ENCODE assay signal across 7 cellular contexts in genomic region chr14:106011631-106012360, GRCh38.
DNase-seq lines count a peak whose midpoint lies in the region; ATAC-seq and TF ChIP-seq lines count a peak whose summit lies in the region.
"Not testable (repeated sequence)": the region's sequence is repeated elsewhere in the genome, so short reads cannot be mapped to it uniquely, and the experiment has no call there.

No MANE protein-coding gene starts in this region.

- intact Hi-C loops in heart left ventricle (cut with DNase I), result not testable (repeated sequence)

- not testable (repeated sequence) for ATAC-seq in heart left ventricle

- peaks cover 33% of the 10 kb centered on the region for H3K27me3 ChIP-seq in WERI-Rb-1 (ENCODE audit: insufficient read depth, low read depth, severe bottlenecking)
- peaks cover 0 to 51% (median 9%) of the 10 kb centered on the region in 9 donors for H3K27me3 ChIP-seq in heart left ventricle

- not testable (repeated sequence) for H3K4me1 ChIP-seq in heart left ventricle

- WGBS in heart left ventricle, 4 donors, result 33 to 58% (median 50%) methylated on average over 16 to 22 of the region's 22 CpGs

- H3K36me3 ChIP-seq in WERI-Rb-1, heart left ventricle: not testable (repeated sequence)

- not testable (repeated sequence) for H3K27ac ChIP-seq in WERI-Rb-1, heart left ventricle

- H3K9me3 ChIP-seq in WERI-Rb-1 (ENCODE audit: severe bottlenecking); heart left ventricle: not testable (repeated sequence)

- DNase-seq in GDM1 (lab: John Stamatoyannopoulos, UW) (peak; percentile 29), LHCN-M2 (ENCODE audit: low read depth) (peak; percentile 5), NCI-H82 (lab: John Stamatoyannopoulos, UW) (peak; percentile 63), WERI-Rb-1 (peak; percentile 68), heart left ventricle (peak in 3 of 5 donors; percentile 27 to 81 (median 54))
- DNase-seq in activated T-helper 9 cell treated with anti-CD3 and anti-CD28 coated beads, Interleukin-2, amount 50 U/mL, for 16 hours (ENCODE audit: low read depth), result peak; percentile 80
- DNase-seq in stimulated activated CD4-positive, alpha-beta T cell treated with anti-CD3 and anti-CD28 coated beads, Interleukin-1b, Interleukin-23, amount 100 ng/mL, for 4 hours (ENCODE audit: low read depth in 2 of 2), result peak; percentile 70 to 89

- TF ChIP-seq CTCF in WERI-Rb-1 (IDR thresholded peaks at IDR 0.05; ENCODE audit: low read depth, low read length) (peak; percentile 69), heart left ventricle (IDR thresholded peaks at IDR 0.05) (peak; percentile 7 to 64 (median 32))

- TF ChIP-seq POLR2A in heart left ventricle (IDR thresholded peaks at IDR 0.05), result not testable (repeated sequence)

- not testable (repeated sequence) for H3K4me3 ChIP-seq in WERI-Rb-1 (ENCODE audit: low read depth, low read length); heart left ventricle

Comparison
In these comparisons a context has a peak if more than half of its experiments do, and no peak if none do; other contexts are left out.
1. DNase-seq: peak in every context shown above with its lines; median percentile 80 in activated T-helper 9 cell treated with anti-CD3 and anti-CD28 coated beads, Interleukin-2, amount 50 U/mL, for 16 hours; 80 in stimulated activated CD4-positive, alpha-beta T cell treated with anti-CD3 and anti-CD28 coated beads, Interleukin-1b, Interleukin-23, amount 100 ng/mL, for 4 hours; 68 in WERI-Rb-1; 63 in NCI-H82; 54 in heart left ventricle; 29 in GDM1; 5 in LHCN-M2.